Comparison of ENCODE assay signal across 27 cellular contexts in the genomic region with DNA sequence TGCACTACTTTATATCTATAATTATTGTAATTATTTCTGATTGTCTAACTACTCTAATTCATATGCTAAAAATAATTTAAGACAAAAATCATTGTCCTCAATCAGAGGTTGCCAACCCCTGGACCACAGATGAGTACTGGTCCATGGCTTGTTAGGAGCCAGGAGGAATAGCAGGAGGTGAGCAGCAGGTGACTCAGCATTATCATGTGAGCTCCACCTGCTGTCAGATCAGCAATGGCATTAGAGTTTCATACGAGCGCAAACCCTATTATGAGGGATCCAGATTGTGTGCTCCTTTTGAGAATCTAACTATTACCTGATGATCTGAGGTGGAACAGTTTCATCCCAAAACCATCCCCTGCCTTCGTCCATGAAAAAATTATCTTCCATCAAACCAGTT.
DNase-seq lines count a peak whose midpoint lies in the region; ATAC-seq and TF ChIP-seq lines count a peak whose summit lies in the region.
"Had no signal": no experiment of that assay in that cellular context is flagged by ENCODE, and none has a peak within 500 bp of the region (broad histone marks: within the 10 kb centered on the region; RNA-seq: fewer than 3 reads in every experiment).

No MANE protein-coding gene starts in this region.

- WGBS in endodermal cell (ENCODE audit: insufficient coverage in 1 of 2, insufficient read length in 1 of 2), 2 experiments: 84 to 95% methylated on average over 3 of the region's 3 CpGs
- 87 to 92% methylated on average over 3 of the region's 3 CpGs for WGBS in tibial nerve, 2 donors

- H3K27me3 ChIP-seq in breast epithelium (no peaks in the 10 kb centered on the region), endodermal cell (ENCODE audit: control insufficient read depth, insufficient read depth, low read length, poor library complexity, severe bottlenecking) (no peaks in the 10 kb centered on the region), tibial nerve (no peaks in the 10 kb centered on the region), uterus (no peaks in the 10 kb centered on the region)
- H3K27me3 ChIP-seq: ascending aorta, pancreas, SJSA1 had no signal

- DNase-seq in MCF 10A (ENCODE audit: unreplicated experiment) (peak; percentile 28), breast epithelium (ENCODE audit: low spot score in 2 of 2) (no peak), LoVo (ENCODE audit: low spot score) (peak; percentile 3), endodermal cell (peak; percentile 48), renal cortical epithelial cell (ENCODE audit: low read depth) (peak; percentile 27), tibial nerve (ENCODE audit: low spot score in 2 of 2) (no peak), uterus (no peak)
- DNase-seq: activated CD8-positive, alpha-beta T cell treated with anti-CD3 and anti-CD28 coated beads, Interleukin-2, amount 10 ng/mL, durations not matched to agents 7 days and 5 days; activated T-cell treated with anti-CD3 and anti-CD28 coated beads, Interleukin-2, amount 50 U/mL, for 24 hours; CD8-positive, alpha-beta memory T cell; cerebellar nuclear complex; effector memory CD4-positive, alpha-beta T cell; EL; GM23248; head of caudate nucleus; immature natural killer cell; NCI-H2029 treated with DMSO at 0.1 percent for 48 hours; pancreas; stimulated activated naive B cell treated with anti-CD40 and anti-IgM and Interleukin-4, amounts not matched to agents 10 μg/mL and 1 μg/mL and 100 μg/mL, for 72 hours; T-helper 17 cell had no signal

- H3K4me3 ChIP-seq in breast epithelium (no peak overlapping the region), endodermal cell (ENCODE audit: low read length) (no peak overlapping the region), tibial nerve (no peak overlapping the region), uterus (no peak overlapping the region)
- H3K4me3 ChIP-seq: ascending aorta, GM23248, pancreas, SJSA1 had no signal

- BruUV-seq in MCF 10A (replicated peaks; lab: Mats Ljungman, UMichigan): no TSS peak

- H3K36me3 Mint-ChIP-seq in MCF 10A (ENCODE audit: insufficient read depth, unreplicated experiment) (no peaks in the 10 kb centered on the region), endodermal cell (ENCODE audit: low read depth) (no peaks in the 10 kb centered on the region)
- H3K36me3 Mint-ChIP-seq: activated naive CD4-positive, alpha-beta T cell treated with anti-CD3 and anti-CD28 coated beads, Interleukin-2, amount 50 U/mL, for 24 hours; CD8-positive, alpha-beta memory T cell; immature natural killer cell; natural killer cell treated with Interleukin-12 subunit alpha and Interleukin-12 subunit beta and Interleukin-15 and Interleukin-18, amount 100 ng/mL, for 72 hours; stimulated activated naive B cell treated with anti-CD40 and anti-IgM and Interleukin-4, amounts not matched to agents 10 μg/mL and 1 μg/mL and 100 μg/mL, for 72 hours had no signal

- intact Hi-C loops in MCF 10A (cut with micrococcal nuclease) (no loop called here), breast epithelium (cut with DNase I; ENCODE audit: low total_unique reads) (no loop called here), uterus (cut with DNase I; ENCODE audit: low total_unique reads) (no loop called here)

- TF ChIP-seq POLR2A in breast epithelium (IDR thresholded peaks at IDR 0.05) (no peak), tibial nerve (IDR thresholded peaks at IDR 0.05) (no peak), uterus (IDR thresholded peaks at IDR 0.05) (no peak)

- H3K27ac Mint-ChIP-seq in MCF 10A (ENCODE audit: low read depth, unreplicated experiment) (no peak overlapping the region), endodermal cell (no peak overlapping the region)
- H3K27ac Mint-ChIP-seq: activated CD8-positive, alpha-beta T cell treated with anti-CD3 and anti-CD28 coated beads, Interleukin-2, amount 10 ng/mL, durations not matched to agents 7 days and 5 days; activated naive CD4-positive, alpha-beta T cell treated with anti-CD3 and anti-CD28 coated beads, Interleukin-2, amount 50 U/mL, for 24 hours; activated T-cell treated with anti-CD3 and anti-CD28 coated beads, Interleukin-2, amount 50 U/mL, for 24 hours; CD8-positive, alpha-beta memory T cell; immature natural killer cell; natural killer cell treated with Interleukin-12 subunit alpha and Interleukin-12 subunit beta and Interleukin-15 and Interleukin-18, amount 100 ng/mL, for 72 hours; stimulated activated naive B cell treated with anti-CD40 and anti-IgM and Interleukin-4, amounts not matched to agents 10 μg/mL and 1 μg/mL and 100 μg/mL, for 72 hours; T-helper 17 cell had no signal

- POLR2A ChIA-PET in MCF 10A (lab: Yijun Ruan, JAX): no interaction called here

- no peaks in the 10 kb centered on the region for H3K4me1 Mint-ChIP-seq in MCF 10A (ENCODE audit: insufficient read depth, unreplicated experiment)
- no peaks in the 10 kb centered on the region for H3K4me1 Mint-ChIP-seq in endodermal cell
- H3K4me1 Mint-ChIP-seq: activated naive CD4-positive, alpha-beta T cell treated with anti-CD3 and anti-CD28 coated beads, Interleukin-2, amount 50 U/mL, for 24 hours; CD8-positive, alpha-beta memory T cell; immature natural killer cell; stimulated activated naive B cell treated with anti-CD40 and anti-IgM and Interleukin-4, amounts not matched to agents 10 μg/mL and 1 μg/mL and 100 μg/mL, for 72 hours; T-helper 17 cell had no signal

- no peak overlapping the region for H3K4me3 Mint-ChIP-seq in MCF 10A (ENCODE audit: unreplicated experiment)
- no peak overlapping the region for H3K4me3 Mint-ChIP-seq in endodermal cell
- H3K4me3 Mint-ChIP-seq: activated CD8-positive, alpha-beta T cell treated with anti-CD3 and anti-CD28 coated beads, Interleukin-2, amount 10 ng/mL, durations not matched to agents 7 days and 5 days; activated naive CD4-positive, alpha-beta T cell treated with anti-CD3 and anti-CD28 coated beads, Interleukin-2, amount 50 U/mL, for 24 hours; activated T-cell treated with anti-CD3 and anti-CD28 coated beads, Interleukin-2, amount 50 U/mL, for 24 hours; CD8-positive, alpha-beta memory T cell; immature natural killer cell; natural killer cell treated with Interleukin-12 subunit alpha and Interleukin-12 subunit beta and Interleukin-15 and Interleukin-18, amount 100 ng/mL, for 72 hours; stimulated activated naive B cell treated with anti-CD40 and anti-IgM and Interleukin-4, amounts not matched to agents 10 μg/mL and 1 μg/mL and 100 μg/mL, for 72 hours; T-helper 17 cell had no signal

- H3K27me3 Mint-ChIP-seq in MCF 10A (ENCODE audit: insufficient read depth, unreplicated experiment): peaks cover 40% of the 10 kb centered on the region
- H3K27me3 Mint-ChIP-seq in endodermal cell (ENCODE audit: insufficient read depth): no peaks in the 10 kb centered on the region
- H3K27me3 Mint-ChIP-seq: activated naive CD4-positive, alpha-beta T cell treated with anti-CD3 and anti-CD28 coated beads, Interleukin-2, amount 50 U/mL, for 24 hours; activated T-cell treated with anti-CD3 and anti-CD28 coated beads, Interleukin-2, amount 50 U/mL, for 24 hours; CD8-positive, alpha-beta memory T cell; natural killer cell treated with Interleukin-12 subunit alpha and Interleukin-12 subunit beta and Interleukin-15 and Interleukin-18, amount 100 ng/mL, for 72 hours; stimulated activated naive B cell treated with anti-CD40 and anti-IgM and Interleukin-4, amounts not matched to agents 10 μg/mL and 1 μg/mL and 100 μg/mL, for 72 hours; T-helper 17 cell had no signal

- TF ChIP-seq CTCF in MCF 10A (IDR thresholded peaks at IDR 0.05; ENCODE audit: unreplicated experiment) (no peak), breast epithelium (IDR thresholded peaks at IDR 0.05) (no peak), endodermal cell (conservative IDR thresholded peaks at IDR 0.05) (peak; percentile 50), tibial nerve (IDR thresholded peaks at IDR 0.05) (no peak), uterus (IDR thresholded peaks at IDR 0.05) (no peak)

- TF ChIP-seq EP300 in tibial nerve (IDR thresholded peaks at IDR 0.05): no peak

- no peaks in the 10 kb centered on the region for H3K4me1 ChIP-seq in breast epithelium
- no peaks in the 10 kb centered on the region for H3K4me1 ChIP-seq in endodermal cell (ENCODE audit: control insufficient read depth, insufficient read depth, low read length)
- H3K4me1 ChIP-seq in tibial nerve: no peaks in the 10 kb centered on the region
- H3K4me1 ChIP-seq in uterus: no peaks in the 10 kb centered on the region
- H3K4me1 ChIP-seq: ascending aorta, SJSA1 had no signal

- no peak overlapping the region for H3K27ac ChIP-seq in breast epithelium
- H3K27ac ChIP-seq in endodermal cell (ENCODE audit: low read depth, low read length): no peak overlapping the region
- no peak overlapping the region for H3K27ac ChIP-seq in tibial nerve
- no peak overlapping the region for H3K27ac ChIP-seq in uterus
- H3K27ac ChIP-seq: ascending aorta, GM23248, pancreas, SJSA1 had no signal

- H3K9ac ChIP-seq in endodermal cell (ENCODE audit: extremely low read depth, low read length, poor library complexity, severe bottlenecking): no peak overlapping the region
- H3K9ac ChIP-seq: GM23248 had no signal

- H3K9me3 Mint-ChIP-seq in MCF 10A (ENCODE audit: unreplicated experiment): no peaks in the 10 kb centered on the region
- H3K9me3 Mint-ChIP-seq in endodermal cell: no peaks in the 10 kb centered on the region
- H3K9me3 Mint-ChIP-seq: activated naive CD4-positive, alpha-beta T cell treated with anti-CD3 and anti-CD28 coated beads, Interleukin-2, amount 50 U/mL, for 24 hours; activated T-cell treated with anti-CD3 and anti-CD28 coated beads, Interleukin-2, amount 50 U/mL, for 24 hours; stimulated activated naive B cell treated with anti-CD40 and anti-IgM and Interleukin-4, amounts not matched to agents 10 μg/mL and 1 μg/mL and 100 μg/mL, for 72 hours had no signal

- CTCF ChIA-PET in MCF 10A (lab: Yijun Ruan, JAX): no interaction called here

- ATAC-seq in HG03571 (IDR thresholded peaks at IDR 0.05; ENCODE audit: unreplicated experiment): no peak
- ATAC-seq: activated CD8-positive, alpha-beta T cell treated with anti-CD3 and anti-CD28 coated beads, Interleukin-2, amount 10 ng/mL, durations not matched to agents 7 days and 5 days; natural killer cell treated with Interleukin-12 subunit alpha and Interleukin-12 subunit beta and Interleukin-15 and Interleukin-18, amount 100 ng/mL, for 72 hours; Panc1; sciatic nerve; stimulated activated naive B cell treated with anti-CD40 and anti-IgM and Interleukin-4, amounts not matched to agents 10 μg/mL and 1 μg/mL and 100 μg/mL, for 72 hours; T-helper 17 cell had no signal

- H3K36me3 ChIP-seq in breast epithelium (no peaks in the 10 kb centered on the region), endodermal cell (ENCODE audit: control insufficient read depth, insufficient read depth, low read length) (no peaks in the 10 kb centered on the region), tibial nerve (no peaks in the 10 kb centered on the region), uterus (no peaks in the 10 kb centered on the region)
- H3K36me3 ChIP-seq: ascending aorta, pancreas, SJSA1 had no signal

- H3K9me3 ChIP-seq in breast epithelium: no peaks in the 10 kb centered on the region
- no peaks in the 10 kb centered on the region for H3K9me3 ChIP-seq in endodermal cell (ENCODE audit: control insufficient read depth, low read length)
- no peaks in the 10 kb centered on the region for H3K9me3 ChIP-seq in tibial nerve
- H3K9me3 ChIP-seq in uterus: no peaks in the 10 kb centered on the region
- H3K9me3 ChIP-seq: ascending aorta, pancreas, SJSA1 had no signal

Comparison
In these comparisons a context has a peak if more than half of its experiments do, and no peak if none do; other contexts are left out.
1. DNase-seq: peak in MCF 10A (single experiment), LoVo (single experiment), endodermal cell (single experiment) and renal cortical epithelial cell (single experiment); none in breast epithelium (0 of 2), tibial nerve (0 of 2) and uterus (0 of 2).